Comparison of ENCODE assay signal across 17 cellular contexts in the genomic region with DNA sequence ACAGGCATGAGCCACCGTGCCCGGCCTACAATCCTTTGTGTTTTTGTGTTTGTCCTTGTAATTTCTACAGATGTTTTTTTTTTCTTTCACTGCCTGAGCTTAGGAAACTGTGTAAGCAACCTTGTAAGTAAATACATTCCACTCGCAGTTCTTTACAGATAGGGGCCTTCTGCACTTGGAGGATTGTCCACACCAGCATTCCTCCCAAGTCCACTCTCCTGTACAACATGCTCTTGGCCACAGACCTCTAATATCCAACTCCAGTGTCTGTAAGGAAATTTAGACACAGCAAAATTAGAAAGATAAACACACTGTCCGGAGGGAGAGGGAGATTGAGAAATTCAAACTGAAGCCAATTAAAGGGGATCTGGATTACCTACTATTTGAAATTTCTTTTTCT. TPM values are rescaled to one million over a fixed set of nuclear protein-coding genes. Genes with fewer than 3 reads are reported as not detected.
DNase-seq lines count a peak whose midpoint lies in the region; ATAC-seq and TF ChIP-seq lines count a peak whose summit lies in the region.
"Had no signal": no experiment of that assay in that cellular context is flagged by ENCODE, and none has a peak within 500 bp of the region (broad histone marks: within the 10 kb centered on the region; RNA-seq: fewer than 3 reads in every experiment).

No MANE protein-coding gene starts in this region.

- TF ChIP-seq EP300 in esophagus muscularis mucosa (IDR thresholded peaks at IDR 0.05), result no peak

- WGBS in esophagus muscularis mucosa, result 54% methylated on average over 4 of the region's 4 CpGs

- TF ChIP-seq CTCF in esophagus muscularis mucosa (IDR thresholded peaks at IDR 0.05) (no peak), osteoblast (IDR thresholded peaks at IDR 0.05; ENCODE audit: extremely low read depth, low read depth, low read length) (no peak), type B pancreatic cell (conservative IDR thresholded peaks at IDR 0.05) (no peak), osteocyte (IDR thresholded peaks at IDR 0.05) (no peak)

- no peak for ATAC-seq in GM18868 (IDR thresholded peaks at IDR 0.05; ENCODE audit: unreplicated experiment)
- ATAC-seq: activated CD4-positive, alpha-beta T cell treated with anti-CD3 and anti-CD28 coated beads for 36 hours; effector memory CD8-positive, alpha-beta T cell; natural killer cell had no signal

- H3K9me3 ChIP-seq in esophagus muscularis mucosa (no peaks in the 10 kb centered on the region), osteoblast (ENCODE audit: low read depth, low read length) (no peaks in the 10 kb centered on the region)

- no peak overlapping the region for H3K4me2 ChIP-seq in osteoblast (ENCODE audit: insufficient read depth, low read length)
- H3K4me2 ChIP-seq: GM23338 had no signal

- no peak overlapping the region for H3K4me3 Mint-ChIP-seq in activated CD4-positive, alpha-beta T cell treated with anti-CD3 and anti-CD28 coated beads, Interleukin-2, amount 10 ng/mL, durations not matched to agents 24 days and 14 days
- no peak overlapping the region for H3K4me3 Mint-ChIP-seq in type B pancreatic cell
- no peak overlapping the region for H3K4me3 Mint-ChIP-seq in osteocyte (ENCODE audit: unreplicated experiment)
- H3K4me3 Mint-ChIP-seq: activated CD4-positive, alpha-beta T cell treated with anti-CD3 and anti-CD28 coated beads for 36 hours; B cell; effector memory CD8-positive, alpha-beta T cell; GM23338; natural killer cell had no signal

- no peaks in the 10 kb centered on the region for H3K36me3 ChIP-seq in esophagus muscularis mucosa
- no peaks in the 10 kb centered on the region for H3K36me3 ChIP-seq in osteoblast (ENCODE audit: insufficient read depth, low read length)

- peak overlapping the region; percentile 82 to 100 (median 98) for H3K27ac ChIP-seq in esophagus muscularis mucosa (replicated peaks in 1 of 4)
- H3K27ac ChIP-seq in osteoblast (ENCODE audit: low read depth, low read length), result no peak overlapping the region
- H3K27ac ChIP-seq: 22Rv1 had no signal

- no peak for TF ChIP-seq POLR2A in esophagus muscularis mucosa (IDR thresholded peaks at IDR 0.05; ENCODE audit: low read depth)

- no peaks in the 10 kb centered on the region for H3K9me3 Mint-ChIP-seq in activated CD4-positive, alpha-beta T cell treated with anti-CD3 and anti-CD28 coated beads, Interleukin-2, amount 10 ng/mL, durations not matched to agents 24 days and 14 days
- no peaks in the 10 kb centered on the region for H3K9me3 Mint-ChIP-seq in type B pancreatic cell
- H3K9me3 Mint-ChIP-seq in osteocyte (ENCODE audit: unreplicated experiment), result no peaks in the 10 kb centered on the region
- H3K9me3 Mint-ChIP-seq: activated T-helper 2 cell treated with anti-CD3 and anti-CD28 coated beads, Interferon-gamma antibody, Interleukin-2, Interleukin-4, amounts not matched to agents 10 μg/mL and 5 μg/mL and 100 μg/mL, durations not matched to agents 14 hours and 24 hours and 36 hours; effector memory CD8-positive, alpha-beta T cell; GM23338; natural killer cell had no signal

- H3K27me3 Mint-ChIP-seq in activated CD4-positive, alpha-beta T cell treated with anti-CD3 and anti-CD28 coated beads, Interleukin-2, amount 10 ng/mL, durations not matched to agents 24 days and 14 days, result no peaks in the 10 kb centered on the region
- H3K27me3 Mint-ChIP-seq in type B pancreatic cell (no peaks in the 10 kb centered on the region), osteocyte (ENCODE audit: unreplicated experiment) (no peaks in the 10 kb centered on the region)
- H3K27me3 Mint-ChIP-seq: activated CD4-positive, alpha-beta T cell treated with anti-CD3 and anti-CD28 coated beads for 36 hours; B cell had no signal

- H3K4me1 ChIP-seq in esophagus muscularis mucosa (peaks cover 70 to 89% (median 84%) of the 10 kb centered on the region in 4 donors), osteoblast (ENCODE audit: insufficient read depth, low read length) (peaks cover 6% of the 10 kb centered on the region)

- intact Hi-C loops in activated CD4-positive, alpha-beta T cell treated with anti-CD3 and anti-CD28 coated beads, Interleukin-2, amount 10 ng/mL, durations not matched to agents 24 days and 14 days (cut with micrococcal nuclease), result no loop called here
- intact Hi-C loops in esophagus muscularis mucosa (cut with DNase I), result loop anchor here (10.0 kb wide), 1 partner anchor 212 kb away; the partner anchor contains the start of gene ADD3

- H3K4me3 ChIP-seq in esophagus muscularis mucosa (no peak overlapping the region), osteoblast (ENCODE audit: insufficient read depth, low read length) (no peak overlapping the region)
- H3K4me3 ChIP-seq: GM23338 had no signal

- H4K20me1 ChIP-seq in osteoblast (ENCODE audit: insufficient read depth, low read length), result no peaks in the 10 kb centered on the region

- no peaks in the 10 kb centered on the region for H3K79me2 ChIP-seq in osteoblast (ENCODE audit: insufficient read depth, low read length)

- peak overlapping the region; percentile 60 for H3K27ac Mint-ChIP-seq in activated CD4-positive, alpha-beta T cell treated with anti-CD3 and anti-CD28 coated beads, Interleukin-2, amount 10 ng/mL, durations not matched to agents 24 days and 14 days
- H3K27ac Mint-ChIP-seq in type B pancreatic cell (peak overlapping the region; percentile 24), osteocyte (ENCODE audit: unreplicated experiment) (no peak overlapping the region)
- H3K27ac Mint-ChIP-seq: activated CD4-positive, alpha-beta T cell treated with anti-CD3 and anti-CD28 coated beads for 36 hours; activated T-helper 2 cell treated with anti-CD3 and anti-CD28 coated beads, Interferon-gamma antibody, Interleukin-2, Interleukin-4, amounts not matched to agents 10 μg/mL and 5 μg/mL and 100 μg/mL, durations not matched to agents 14 hours and 24 hours and 36 hours; B cell; effector memory CD8-positive, alpha-beta T cell; GM23338; natural killer cell had no signal

- peak; percentile 35 for DNase-seq in activated CD4-positive, alpha-beta T cell treated with anti-CD3 and anti-CD28 coated beads, Interleukin-2, amount 10 ng/mL, durations not matched to agents 24 days and 14 days
- DNase-seq in activated CD4-positive, alpha-beta T cell treated with anti-CD3 and anti-CD28 coated beads for 48 hours, result no peak
- DNase-seq in esophagus muscularis mucosa (ENCODE audit: extremely low spot score), result peak; percentile 42
- DNase-seq in osteoblast (ENCODE audit: insufficient read length, low spot score, missing footprints), result no peak
- no peak for DNase-seq in type B pancreatic cell (ENCODE audit: extremely low spot score, unreplicated experiment)
- DNase-seq in NCI-H2171 treated with DMSO at 0.1 percent for 48 hours (lab: John Stamatoyannopoulos, UW), result no peak
- DNase-seq in osteocyte (ENCODE audit: extremely low spot score, unreplicated experiment), result no peak
- DNase-seq: activated CD4-positive, alpha-beta T cell treated with anti-CD3 and anti-CD28 coated beads for 36 hours; central memory CD4-positive, alpha-beta T cell; effector memory CD8-positive, alpha-beta T cell; natural killer cell; NCI-H524 treated with DMSO at 0.1 percent for 48 hours had no signal

- peaks cover 73% of the 10 kb centered on the region for H3K4me1 Mint-ChIP-seq in activated CD4-positive, alpha-beta T cell treated with anti-CD3 and anti-CD28 coated beads, Interleukin-2, amount 10 ng/mL, durations not matched to agents 24 days and 14 days
- H3K4me1 Mint-ChIP-seq in type B pancreatic cell (ENCODE audit: unreplicated experiment) (peaks cover 49% of the 10 kb centered on the region), osteocyte (ENCODE audit: unreplicated experiment) (peaks cover 30% of the 10 kb centered on the region)

- H2AFZ ChIP-seq in osteoblast (ENCODE audit: low read length), result peak overlapping the region; percentile 67
- H2AFZ ChIP-seq: GM23338 had no signal

- peaks cover 10% of the 10 kb centered on the region for H3K36me3 Mint-ChIP-seq in activated CD4-positive, alpha-beta T cell treated with anti-CD3 and anti-CD28 coated beads, Interleukin-2, amount 10 ng/mL, durations not matched to agents 24 days and 14 days (ENCODE audit: low read depth)
- H3K36me3 Mint-ChIP-seq in type B pancreatic cell (no peaks in the 10 kb centered on the region), osteocyte (ENCODE audit: unreplicated experiment) (no peaks in the 10 kb centered on the region)
- H3K36me3 Mint-ChIP-seq: natural killer cell had no signal

- H3K27me3 ChIP-seq in esophagus muscularis mucosa, result no peaks in the 10 kb centered on the region
- H3K27me3 ChIP-seq in osteoblast (ENCODE audit: insufficient read depth, low read length), result peaks cover 6% of the 10 kb centered on the region

RNA-seq across cellular contexts. Expression of gene MXI1, which starts 9.5 kb away (rescaled TPM):
- 21.8 and 22.7 TPM in 2 replicates for total RNA-seq in activated CD4-positive, alpha-beta T cell treated with anti-CD3 and anti-CD28 coated beads, Interleukin-2, amount 10 ng/mL, durations not matched to agents 24 days and 14 days
- total RNA-seq in esophagus muscularis mucosa (100 to 1,000 TPM; 198 to 292 (median 226) TPM), osteoblast (39.5 and 41.6 TPM in 2 replicates), type B pancreatic cell (ENCODE audit: low replicate concordance) (17.8 and 34.7 TPM in 2 replicates), osteocyte (31.9 and 32.2 TPM in 2 replicates)

Comparison
In these comparisons a context has a peak if more than half of its experiments do, and no peak if none do; other contexts are left out.
1. DNase-seq: peak in activated CD4-positive, alpha-beta T cell treated with anti-CD3 and anti-CD28 coated beads, Interleukin-2, amount 10 ng/mL, durations not matched to agents 24 days and 14 days (single experiment) and esophagus muscularis mucosa (single experiment); none in activated CD4-positive, alpha-beta T cell treated with anti-CD3 and anti-CD28 coated beads for 48 hours (single experiment), osteoblast (single experiment), type B pancreatic cell (single experiment), NCI-H2171 treated with DMSO at 0.1 percent for 48 hours (single experiment) and osteocyte (single experiment).